Comparison of ENCODE assay signal across 8 cellular contexts in genomic region chr12:54300732-54301427, GRCh38. TPM values are rescaled to one million over a fixed set of nuclear protein-coding genes. Genes with fewer than 3 reads are reported as not detected.
DNase-seq lines count a peak whose midpoint lies in the region; ATAC-seq and TF ChIP-seq lines count a peak whose summit lies in the region.

Gene NFE2, minus strand, starts transcription at chr12:54301015. Its CDS starts 5,767 bp downstream, at chr12:54295248.

- DNase-seq in CD1c-positive myeloid dendritic cell (ENCODE audit: extremely low spot score) (peak; percentile 67), HUDEP-2 (lab: John Stamatoyannopoulos, UW; ENCODE audit: unreplicated experiment in 76 of 76) (peak in 74 of 76 experiments; percentile 11 to 91 (median 79)), SK-MEL-5 (ENCODE audit: low read depth, low spot score) (peak; percentile 43), left kidney (ENCODE audit: low read depth, low spot score) (peak; percentile 97), stomach (peak; percentile 66), NCI-H1105 treated with DMSO at 0.1 percent for 48 hours (lab: John Stamatoyannopoulos, UW) (no peak)
- no peak for DNase-seq in central memory CD8-positive, alpha-beta T cell (ENCODE audit: low spot score in 2 of 2)

- peak within 1 kb of the TSS; percentile 44 for H3K4me3 Mint-ChIP-seq in central memory CD8-positive, alpha-beta T cell

- H3K27ac ChIP-seq in stomach, result peak within 1 kb of the TSS in 3 of 5 donors; percentile 17 to 57 (median 56)

- in situ Hi-C loops in SK-MEL-5 (cut with HindIII; ENCODE audit: low pct_unique_long_range_greater_than_20kb, low sequenced_read_pairs), result no loop called here

- TF ChIP-seq EP300 in stomach (IDR thresholded peaks at IDR 0.05), result no peak

- peaks cover 54% of the 10 kb centered on the region for H3K27me3 Mint-ChIP-seq in central memory CD8-positive, alpha-beta T cell

- peaks cover 13 to 36% (median 21%) of the 10 kb centered on the region in 4 donors for H3K4me1 ChIP-seq in stomach

- no peaks in the 10 kb centered on the region for H3K9me3 ChIP-seq in stomach

- H3K9me3 Mint-ChIP-seq in central memory CD8-positive, alpha-beta T cell, result no peaks in the 10 kb centered on the region

- ATAC-seq in central memory CD8-positive, alpha-beta T cell (replicated peaks; ENCODE audit: extremely low read depth, poor library complexity, severe bottlenecking), result peak; percentile 65
- ATAC-seq in GM18873 (IDR thresholded peaks at IDR 0.05; ENCODE audit: low FRiP score, unreplicated experiment), result no peak

- peak within 1 kb of the TSS; percentile 22 to 42 (median 30) for H3K4me3 ChIP-seq in stomach

- H3K27me3 ChIP-seq in stomach, result peaks cover 0 to 55% (median 7%) of the 10 kb centered on the region in 3 donors

- H3K36me3 Mint-ChIP-seq in central memory CD8-positive, alpha-beta T cell (ENCODE audit: insufficient read depth), result peaks cover 1% of the 10 kb centered on the region

- H3K27ac Mint-ChIP-seq in central memory CD8-positive, alpha-beta T cell (ENCODE audit: low read depth), result no peak within 1 kb of the TSS

- H3K36me3 ChIP-seq in stomach, result no peaks in the 10 kb centered on the region

- TF ChIP-seq POLR2A in stomach (IDR thresholded peaks at IDR 0.05), result no peak

- peaks cover 27% of the 10 kb centered on the region for H3K4me1 Mint-ChIP-seq in central memory CD8-positive, alpha-beta T cell

- no peak for TF ChIP-seq CTCF in stomach (IDR thresholded peaks at IDR 0.05)

- 3 to 4% (median 4%) methylated on average over 22 to 26 of the region's 26 CpGs for WGBS in stomach, 5 donors

- intact Hi-C loops in stomach (cut with DNase I; ENCODE audit: low total_unique reads), result no loop called here

RNA-seq across cellular contexts. Expression of gene NFE2, which starts in this region (rescaled TPM):
- total RNA-seq in SK-MEL-5 (2014; rRNA removed; shearing (Covaris generic)), result 0.32 TPM in 1 of 2 replicates, not detected in the other
- 0.23 and 0.44 TPM in 2 replicates for polyA plus RNA-seq in SK-MEL-5 (2015; cell fraction: cytosol; rRNA removed)
- 0.33 TPM in 2 replicates for polyA plus RNA-seq in SK-MEL-5 (2015; cell fraction: nucleus; rRNA removed)
- 1 to 10 TPM in 1 of 5 donors, under 1 TPM in 1, not detected in 3; 0.37 to 2.0 TPM for total RNA-seq in stomach
- polyA plus RNA-seq in stomach, result under 1 TPM in 2 of 3 donors, not detected in 1; 0.20 to 1.00 TPM

Comparison
In these comparisons a context has a peak if more than half of its experiments do, and no peak if none do; other contexts are left out.
1. Peak in DNase-seq in SK-MEL-5; RNA of the gene not detected or under 1 TPM.
2. DNase-seq: peak in CD1c-positive myeloid dendritic cell (single experiment), HUDEP-2 (74 of 76), left kidney (single experiment) and stomach (single experiment); none in central memory CD8-positive, alpha-beta T cell (0 of 2) and NCI-H1105 treated with DMSO at 0.1 percent for 48 hours (single experiment).